16 cellular contexts compared by ENCODE assay signal in the genomic region with DNA sequence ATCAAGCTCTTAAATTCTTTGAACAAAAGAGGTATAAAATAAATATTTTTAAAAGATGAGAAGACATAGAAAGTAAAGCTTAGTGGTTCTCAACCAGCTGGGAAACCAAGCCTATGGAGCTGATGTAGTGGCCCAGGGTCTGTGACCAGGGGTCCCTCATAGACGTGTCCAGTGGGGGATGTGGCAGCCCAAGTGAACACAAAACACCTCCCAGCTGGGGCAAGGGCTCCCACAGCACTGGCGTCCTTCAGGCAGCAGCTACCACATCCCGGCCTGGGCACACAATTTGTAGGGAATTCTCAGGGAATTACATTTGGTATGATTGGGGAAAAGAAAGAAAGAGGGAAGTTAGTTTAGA. TPM values are rescaled to one million over a fixed set of nuclear protein-coding genes. Genes with fewer than 3 reads are reported as not detected.
DNase-seq lines count a peak whose midpoint lies in the region; FAIRE-seq and TF ChIP-seq lines count a peak whose summit lies in the region.
"Had no signal": no experiment of that assay in that cellular context is flagged by ENCODE, and none has a peak within 500 bp of the region (broad histone marks: within the 10 kb centered on the region; RNA-seq: fewer than 3 reads in every experiment).

No MANE protein-coding gene starts in this region.

- WGBS in mammary epithelial cell (ENCODE audit: low coverage, missing lambda C conversion rate), result 100% methylated on average over 3 of the region's 3 CpGs
- WGBS in GM23248 (ENCODE audit: low coverage in 1 of 2, low lambda C conversion rate in 2 of 2, missing lambda C conversion rate in 2 of 2), 2 experiments, result 82 to 85% methylated on average over 3 of the region's 3 CpGs

- dilution Hi-C loops in mammary epithelial cell (cut with HindIII; ENCODE audit: low sequenced_read_pairs), result no loop called here

- DNase-seq in mammary epithelial cell (no peak), MCF 10A (ENCODE audit: unreplicated experiment) (no peak), GM23248 (no peak), kidney (peak; percentile 33), substantia nigra (lab: John Stamatoyannopoulos, UW) (no peak), NCI-H146 treated with DMSO at 0.1 percent for 48 hours (lab: John Stamatoyannopoulos, UW; ENCODE audit: unreplicated experiment) (no peak), NCI-H2196 (lab: John Stamatoyannopoulos, UW; ENCODE audit: unreplicated experiment) (no peak)
- no peak for DNase-seq in activated CD4-positive, alpha-beta memory T cell treated with anti-CD3 and anti-CD28 coated beads for 36 hours
- DNase-seq: DMS53, H7, Karpas-422, NCI-H1930, NCI-H446 treated with DMSO at 0.1 percent for 48 hours, NCI-H748 treated with DMSO at 0.1 percent for 48 hours had no signal

- H3K4me1 ChIP-seq in mammary epithelial cell (ENCODE audit: insufficient read depth, low read length), result peaks cover 17% of the 10 kb centered on the region
- peaks cover 33% of the 10 kb centered on the region for H3K4me1 ChIP-seq in GM23248 (ENCODE audit: insufficient read depth)
- no peaks in the 10 kb centered on the region for H3K4me1 ChIP-seq in kidney (ENCODE audit: control insufficient read depth in 1 of 2, insufficient read depth in 1 of 2, low read depth in 1 of 2, low read length in 2 of 2)

- no peaks in the 10 kb centered on the region for H3K36me3 Mint-ChIP-seq in MCF 10A (ENCODE audit: insufficient read depth, unreplicated experiment)
- H3K36me3 Mint-ChIP-seq in activated CD4-positive, alpha-beta memory T cell treated with anti-CD3 and anti-CD28 coated beads for 36 hours, result no peaks in the 10 kb centered on the region
- H3K36me3 Mint-ChIP-seq: CD4-positive, CD25-positive, alpha-beta regulatory T cell had no signal

- H3K9me3 ChIP-seq in mammary epithelial cell (replicated peaks; ENCODE audit: insufficient read depth, low read length), result no peaks in the 10 kb centered on the region
- no peaks in the 10 kb centered on the region for H3K9me3 ChIP-seq in GM23248 (ENCODE audit: low read depth)
- no peaks in the 10 kb centered on the region for H3K9me3 ChIP-seq in kidney (ENCODE audit: control insufficient read depth in 1 of 2, low read length in 2 of 2)

- no peaks in the 10 kb centered on the region for H3K27me3 ChIP-seq in mammary epithelial cell (ENCODE audit: insufficient read depth, low read length)
- no peaks in the 10 kb centered on the region for H3K27me3 ChIP-seq in GM23248 (replicated peaks; ENCODE audit: insufficient read depth)

- H3K4me2 ChIP-seq in mammary epithelial cell (ENCODE audit: insufficient read depth, low read depth, low read length) (peak overlapping the region; percentile 29), GM23248 (ENCODE audit: unreplicated experiment) (no peak overlapping the region)

- in situ Hi-C loops in mammary epithelial cell (cut with MboI; ENCODE audit: low sequenced_read_pairs in 2 of 2), result no loop called here
- in situ Hi-C loops in GM23248 (cut with MboI), result no loop called here

- H2AFZ ChIP-seq in mammary epithelial cell (ENCODE audit: low read depth, low read length), result peak overlapping the region; percentile 64
- H2AFZ ChIP-seq in GM23248, result peak overlapping the region; percentile 30; the same call in 1 of the 2 replicates

- no peaks in the 10 kb centered on the region for H3K9me2 ChIP-seq in GM23248 (ENCODE audit: insufficient read depth)

- H3K4me1 Mint-ChIP-seq in MCF 10A (ENCODE audit: insufficient read depth, unreplicated experiment), result peaks cover 12% of the 10 kb centered on the region
- peaks cover 13% of the 10 kb centered on the region for H3K4me1 Mint-ChIP-seq in activated CD4-positive, alpha-beta memory T cell treated with anti-CD3 and anti-CD28 coated beads for 36 hours (ENCODE audit: low read depth)

- H3F3A ChIP-seq in GM23248 (ENCODE audit: insufficient read depth), result peaks cover 19% of the 10 kb centered on the region

- CTCF ChIA-PET in mammary epithelial cell (lab: Charles Lee; ENCODE audit: low non-redundant PET), result no interaction called here
- CTCF ChIA-PET in MCF 10A (lab: Yijun Ruan, JAX), result interaction anchor here (0.5 to 1.6 kb wide), 8 partner anchors 19 to 1784 kb away, joined by 3 to 12 read pairs (median 3); a partner anchor contains a TSS
- CTCF ChIA-PET in activated CD4-positive, alpha-beta memory T cell treated with anti-CD3 and anti-CD28 coated beads for 36 hours (lab: Charles Lee), result interaction anchor here (0.9 to 3.3 kb wide), 5 partner anchors 15 to 513 kb away, joined by 3 to 24 read pairs (median 3); a partner anchor contains a TSS

- intact Hi-C loops in mammary epithelial cell (cut with micrococcal nuclease), result loop anchor here (1.0 to 5.0 kb wide), 2 partner anchors 17 to 39 kb away; a partner anchor contains a TSS
- intact Hi-C loops in MCF 10A (cut with micrococcal nuclease), result no loop called here
- intact Hi-C loops in activated CD4-positive, alpha-beta memory T cell treated with anti-CD3 and anti-CD28 coated beads for 36 hours (cut with micrococcal nuclease), result no loop called here
- intact Hi-C loops in kidney (cut with DNase I), result no loop called here

- H3K9ac ChIP-seq in mammary epithelial cell (ENCODE audit: insufficient read depth, low read length) (no peak overlapping the region), GM23248 (no peak overlapping the region), kidney (ENCODE audit: low read length in 2 of 2) (no peak overlapping the region)

- FAIRE-seq in kidney (lab: Jason Lieb, UNC), result no peak

- H3K4me3 ChIP-seq in mammary epithelial cell (replicated peaks in 1 of 3; ENCODE audit: insufficient read depth in 1 of 3, low read depth in 2 of 3, low read length in 3 of 3) (no peak overlapping the region), GM23248 (no peak overlapping the region), kidney (ENCODE audit: low read length in 2 of 2) (no peak overlapping the region)
- H3K4me3 ChIP-seq: SK-N-MC had no signal

- BruUV-seq in mammary epithelial cell (replicated peaks; lab: Mats Ljungman, UMichigan) (no TSS peak), MCF 10A (replicated peaks; lab: Mats Ljungman, UMichigan) (no TSS peak)

- H3K27ac ChIP-seq in mammary epithelial cell (ENCODE audit: insufficient read depth, low read depth, low read length), result no peak overlapping the region
- H3K27ac ChIP-seq in GM23248, result peak overlapping the region; percentile 46
- H3K27ac ChIP-seq in kidney (ENCODE audit: low read depth in 2 of 2, low read length in 2 of 2), result no peak overlapping the region
- no peak overlapping the region for H3K27ac ChIP-seq in substantia nigra (ENCODE audit: low read depth, low read length, poor library complexity, severe bottlenecking)
- H3K27ac ChIP-seq: SK-N-MC had no signal

- TF ChIP-seq CTCF in mammary epithelial cell (conservative IDR thresholded peaks at IDR 0.05 in 1 of 2, IDR thresholded peaks at IDR 0.05 in 1 of 2; ENCODE audit: extremely low read depth in 1 of 2, insufficient read depth in 1 of 2, low read depth in 1 of 2, low read length in 2 of 2), result no peak
- TF ChIP-seq CTCF in MCF 10A (IDR thresholded peaks at IDR 0.05; ENCODE audit: unreplicated experiment), result no peak
- TF ChIP-seq CTCF in kidney (IDR thresholded peaks at IDR 0.05; ENCODE audit: borderline replicate concordance, extremely low read depth, insufficient read depth), result no peak

- no peaks in the 10 kb centered on the region for H3K9me3 Mint-ChIP-seq in MCF 10A (ENCODE audit: unreplicated experiment)
- H3K9me3 Mint-ChIP-seq in activated CD4-positive, alpha-beta memory T cell treated with anti-CD3 and anti-CD28 coated beads for 36 hours, result no peaks in the 10 kb centered on the region

- no peaks in the 10 kb centered on the region for H3K27me3 Mint-ChIP-seq in MCF 10A (ENCODE audit: insufficient read depth, unreplicated experiment)
- H3K27me3 Mint-ChIP-seq in activated CD4-positive, alpha-beta memory T cell treated with anti-CD3 and anti-CD28 coated beads for 36 hours, result no peaks in the 10 kb centered on the region

- H3K79me2 ChIP-seq in mammary epithelial cell (ENCODE audit: insufficient read depth, low read length), result no peaks in the 10 kb centered on the region
- H3K79me2 ChIP-seq in GM23248 (ENCODE audit: insufficient read depth), result no peaks in the 10 kb centered on the region

- H3K27ac Mint-ChIP-seq in MCF 10A (ENCODE audit: low read depth, unreplicated experiment), result no peak overlapping the region
- H3K27ac Mint-ChIP-seq in activated CD4-positive, alpha-beta memory T cell treated with anti-CD3 and anti-CD28 coated beads for 36 hours, result peak overlapping the region; percentile 72

- no peak overlapping the region for H3K4me3 Mint-ChIP-seq in MCF 10A (ENCODE audit: unreplicated experiment)
- peak overlapping the region; percentile 24 for H3K4me3 Mint-ChIP-seq in activated CD4-positive, alpha-beta memory T cell treated with anti-CD3 and anti-CD28 coated beads for 36 hours

- H4K20me1 ChIP-seq in mammary epithelial cell (ENCODE audit: insufficient read depth, low read length) (no peaks in the 10 kb centered on the region), GM23248 (ENCODE audit: insufficient read depth) (no peaks in the 10 kb centered on the region)

- no peaks in the 10 kb centered on the region for H3K36me3 ChIP-seq in mammary epithelial cell (ENCODE audit: insufficient read depth, low read length)
- no peaks in the 10 kb centered on the region for H3K36me3 ChIP-seq in GM23248 (ENCODE audit: low read depth)
- H3K36me3 ChIP-seq in kidney (ENCODE audit: control insufficient read depth in 1 of 2, insufficient read depth in 2 of 2, low read length in 2 of 2), result no peaks in the 10 kb centered on the region

- POLR2A ChIA-PET in MCF 10A (lab: Yijun Ruan, JAX), result interaction anchor here (1.3 kb wide), 2 partner anchors 20 to 41 kb away, joined by 3 read pairs; no protein-coding TSS in a partner anchor
- POLR2A ChIA-PET in activated CD4-positive, alpha-beta memory T cell treated with anti-CD3 and anti-CD28 coated beads for 36 hours (lab: Charles Lee), result interaction anchor here (1.4 kb wide), 1 partner anchor 39 kb away, joined by 5 read pairs; no protein-coding TSS in a partner anchor

RNA-seq across cellular contexts. Expression of a gene that starts 17.8 kb away (rescaled TPM):
- total RNA-seq in mammary epithelial cell (10 to 100 TPM; 32.2 to 37.8 TPM), MCF 10A (2022) (11.4 and 13.0 TPM in 2 replicates), kidney (26.2 TPM)
- polyA plus RNA-seq in mammary epithelial cell (14.0 TPM), GM23248 (2016; fragmentation: Nextera tagmentation; extraction: Ambion mirVana) (23.1 and 29.8 TPM in 2 replicates), kidney (ENCODE audit: insufficient read depth, low read depth, low replicate concordance) (9.4 TPM)
- 15.1 TPM for polyA minus RNA-seq in mammary epithelial cell
- 77.6 and 124 TPM in 2 replicates for total RNA-seq in GM23248 (2014; rRNA removed; shearing (Covaris generic))
- total RNA-seq in activated CD4-positive, alpha-beta memory T cell treated with anti-CD3 and anti-CD28 coated beads for 36 hours, result 10 to 100 TPM; 34.5 to 35.0 TPM
